ENCODE assay signal across 12 cellular contexts in genomic region chr10:131973160-131973951, GRCh38. TPM values are rescaled to one million over a fixed set of nuclear protein-coding genes. Genes with fewer than 3 reads are reported as not detected.
DNase-seq lines count a peak whose midpoint lies in the region; ATAC-seq and TF ChIP-seq lines count a peak whose summit lies in the region.
"Had no signal": no experiment of that assay in that cellular context is flagged by ENCODE, and none has a peak within 500 bp of the region (broad histone marks: within the 10 kb centered on the region; RNA-seq: fewer than 3 reads in every experiment).

No MANE protein-coding gene starts in this region.

- H3K9me2 ChIP-seq in PC-9 (ENCODE audit: insufficient read depth): no peaks in the 10 kb centered on the region

- H3K27me3 ChIP-seq in gastrocnemius medialis (no peaks in the 10 kb centered on the region), PC-9 (ENCODE audit: insufficient read depth, low read depth) (no peaks in the 10 kb centered on the region)
- H3K27me3 ChIP-seq: vagina had no signal

- peak overlapping the region; percentile 89 for H3K27ac Mint-ChIP-seq in activated CD4-positive, alpha-beta memory T cell treated with anti-CD3 and anti-CD28 coated beads for 36 hours

- H3K4me1 Mint-ChIP-seq in activated CD4-positive, alpha-beta memory T cell treated with anti-CD3 and anti-CD28 coated beads for 36 hours (ENCODE audit: low read depth): peaks cover 67% of the 10 kb centered on the region

- peak; percentile 79 for DNase-seq in G401 (ENCODE audit: low spot score)
- DNase-seq in activated CD4-positive, alpha-beta memory T cell treated with anti-CD3 and anti-CD28 coated beads for 36 hours: no peak
- no peak for DNase-seq in Right ventricle myocardium inferior (ENCODE audit: missing footprints)
- peak; percentile 59 to 66 for DNase-seq in gastrocnemius medialis
- DNase-seq in stimulated activated CD4-positive, alpha-beta T cell treated with anti-CD3 and anti-CD28 coated beads, Interleukin-1b, Interleukin-23, amount 100 ng/mL, for 48 hours: no peak
- no peak for DNase-seq in PC-9
- DNase-seq: DMS 273 treated with DMSO at 0.1 percent for 48 hours, mammary epithelial cell, PC-3 had no signal

- no peaks in the 10 kb centered on the region for H3K27me3 Mint-ChIP-seq in activated CD4-positive, alpha-beta memory T cell treated with anti-CD3 and anti-CD28 coated beads for 36 hours

- H3K79me2 ChIP-seq in PC-9 (ENCODE audit: low read depth): no peaks in the 10 kb centered on the region

- CTCF ChIA-PET in activated CD4-positive, alpha-beta memory T cell treated with anti-CD3 and anti-CD28 coated beads for 36 hours (lab: Charles Lee): interaction anchor here (0.8 to 5.0 kb wide), 4 partner anchors 8 to 87 kb away, joined by 3 to 24 read pairs (median 8); no protein-coding TSS in a partner anchor
- CTCF ChIA-PET in PC-9 (lab: Charles Lee): no interaction called here

- no TSS peak for BruUV-seq in PC-9 (replicated peaks; lab: Mats Ljungman, UMichigan)

- peaks cover 36% of the 10 kb centered on the region for H3K36me3 Mint-ChIP-seq in activated CD4-positive, alpha-beta memory T cell treated with anti-CD3 and anti-CD28 coated beads for 36 hours

- H3K4me3 ChIP-seq in gastrocnemius medialis (peak overlapping the region in 2 of 4 donors; percentile 10 to 16), PC-9 (no peak overlapping the region)
- H3K4me3 ChIP-seq: vagina had no signal

- no peaks in the 10 kb centered on the region for H3F3A ChIP-seq in PC-9 (ENCODE audit: insufficient read depth, low read depth)

- H3K9me3 Mint-ChIP-seq in activated CD4-positive, alpha-beta memory T cell treated with anti-CD3 and anti-CD28 coated beads for 36 hours: no peaks in the 10 kb centered on the region

- no peaks in the 10 kb centered on the region for H4K20me1 ChIP-seq in PC-9 (ENCODE audit: insufficient read depth)

- peak overlapping the region; percentile 66 for H3K4me3 Mint-ChIP-seq in activated CD4-positive, alpha-beta memory T cell treated with anti-CD3 and anti-CD28 coated beads for 36 hours

- TF ChIP-seq CTCF in gastrocnemius medialis (IDR thresholded peaks at IDR 0.05 in 4 of 5, conservative IDR thresholded peaks at IDR 0.05 in 1 of 5): no peak
- TF ChIP-seq CTCF in PC-9 (conservative IDR thresholded peaks at IDR 0.05): no peak

- H3K27ac ChIP-seq in gastrocnemius medialis (peak overlapping the region; percentile 65 to 80 (median 67)), PC-9 (no peak overlapping the region)
- H3K27ac ChIP-seq: vagina had no signal

- no peak overlapping the region for H2AFZ ChIP-seq in PC-9

- H3K9me3 ChIP-seq in gastrocnemius medialis (no peaks in the 10 kb centered on the region), PC-9 (ENCODE audit: insufficient read depth, low read depth) (no peaks in the 10 kb centered on the region)
- H3K9me3 ChIP-seq: vagina had no signal

- intact Hi-C loops in activated CD4-positive, alpha-beta memory T cell treated with anti-CD3 and anti-CD28 coated beads for 36 hours (cut with micrococcal nuclease): loop anchor here (2.0 kb wide), 1 partner anchor 71 kb away; no protein-coding TSS in a partner anchor
- intact Hi-C loops in Right ventricle myocardium inferior (cut with DNase I) (no loop called here), gastrocnemius medialis (cut with DNase I; ENCODE audit: low total_unique reads) (no loop called here), PC-9 (cut with micrococcal nuclease; ENCODE audit: unreplicated experiment) (no loop called here)

- H3K4me2 ChIP-seq in PC-9: no peak overlapping the region

- in situ Hi-C loops in G401 (cut with HindIII; ENCODE audit: low sequenced_read_pairs): no loop called here
- in situ Hi-C loops in gastrocnemius medialis (cut with MboI; ENCODE audit: low sequenced_read_pairs in 4 of 4): no loop called here

- no peak for TF ChIP-seq POLR2A in gastrocnemius medialis (IDR thresholded peaks at IDR 0.05)

- ATAC-seq in Right ventricle myocardium inferior: peak; percentile 75
- ATAC-seq in gastrocnemius medialis: peak; percentile 71 to 80
- no peak for ATAC-seq in HG03469 (IDR thresholded peaks at IDR 0.05; ENCODE audit: unreplicated experiment)
- ATAC-seq in GM21619 (IDR thresholded peaks at IDR 0.05; ENCODE audit: unreplicated experiment): no peak

- H3K36me3 ChIP-seq in gastrocnemius medialis: peaks cover 0 to 42% of the 10 kb centered on the region in 2 donors
- H3K36me3 ChIP-seq in PC-9 (ENCODE audit: low read depth): no peaks in the 10 kb centered on the region

- POLR2A ChIA-PET in activated CD4-positive, alpha-beta memory T cell treated with anti-CD3 and anti-CD28 coated beads for 36 hours (lab: Charles Lee): interaction anchor here (1.2 to 2.4 kb wide), 3 partner anchors 8 to 73 kb away, joined by 5 to 18 read pairs (median 7); partner anchors contain the start of genes BNIP3 and PPP2R2D
- POLR2A ChIA-PET in PC-9 (lab: Charles Lee; ENCODE audit: unreplicated experiment): interaction anchor here (0.6 kb wide), 1 partner anchor 88 kb away, joined by 4 read pairs; no protein-coding TSS in a partner anchor

- H3K4me1 ChIP-seq in gastrocnemius medialis: peaks cover 28 to 59% of the 10 kb centered on the region in 2 donors
- H3K4me1 ChIP-seq in PC-9 (replicated peaks; ENCODE audit: insufficient read depth): no peaks in the 10 kb centered on the region

RNA-seq across cellular contexts. Expression of gene BNIP3, which starts 8.4 kb away (rescaled TPM):
- 81.6 and 96.5 TPM in 2 replicates for total RNA-seq in G401 (2014; rRNA removed; shearing (Covaris generic))
- 10 to 100 TPM; 84.9 to 86.9 TPM for total RNA-seq in activated CD4-positive, alpha-beta memory T cell treated with anti-CD3 and anti-CD28 coated beads for 36 hours
- total RNA-seq in Right ventricle myocardium inferior (157 TPM), gastrocnemius medialis (1,000 to 10,000 TPM in 1 of 4 donors, 100 to 1,000 TPM in 3; 337 to 1,280 (median 583) TPM), PC-9 (2021) (21.0 and 21.9 TPM in 2 replicates)

Comparison
In these comparisons a context has a peak if more than half of its experiments do, and no peak if none do; other contexts are left out.
1. DNase-seq: peak in G401 (single experiment) and gastrocnemius medialis (2 of 2); none in activated CD4-positive, alpha-beta memory T cell treated with anti-CD3 and anti-CD28 coated beads for 36 hours (single experiment), Right ventricle myocardium inferior (single experiment), stimulated activated CD4-positive, alpha-beta T cell treated with anti-CD3 and anti-CD28 coated beads, Interleukin-1b, Interleukin-23, amount 100 ng/mL, for 48 hours (single experiment) and PC-9 (0 of 2).
2. ATAC-seq: peak in Right ventricle myocardium inferior (single experiment) and gastrocnemius medialis (2 of 2); none in HG03469 (single experiment) and GM21619 (single experiment).